Comparison of ENCODE assay signal across 29 cellular contexts in the genomic region with DNA sequence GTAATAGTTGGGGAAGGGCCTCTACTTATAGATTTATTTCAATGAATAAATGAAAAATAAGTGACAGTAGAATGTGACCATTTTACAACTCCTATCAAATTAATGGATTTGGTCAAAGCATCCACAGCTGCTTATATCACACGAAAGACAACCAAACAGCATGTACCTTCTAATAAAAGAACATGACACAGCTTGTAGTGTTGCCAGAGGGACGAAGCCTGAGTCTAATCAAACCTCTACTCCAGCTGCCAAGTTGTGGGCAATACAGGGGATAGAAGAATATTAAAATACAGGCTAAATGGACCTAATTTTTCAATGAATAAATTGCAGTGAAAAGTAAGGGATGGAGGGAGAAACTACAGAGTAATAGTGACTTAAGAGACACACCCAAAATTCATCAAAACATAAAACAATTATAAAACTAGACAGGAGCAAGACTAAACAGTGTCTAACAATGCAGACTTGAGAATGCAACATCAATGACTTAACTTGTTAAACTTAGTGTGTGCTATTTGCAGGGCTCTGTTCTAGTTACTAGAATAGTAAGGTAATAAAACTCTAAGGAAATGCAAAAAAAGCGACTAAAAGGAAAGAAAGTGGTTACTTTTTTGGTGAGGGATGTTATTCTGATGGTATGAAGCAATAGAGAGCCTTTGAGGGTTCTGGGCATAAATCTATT.
"Had no signal": no experiment of that assay in that cellular context is flagged by ENCODE, and none has a peak within 500 bp of the region (broad histone marks: within the 10 kb centered on the region; RNA-seq: fewer than 3 reads in every experiment).

No MANE protein-coding gene starts in this region.

- H3K4me3 ChIP-seq: adrenal gland, body of pancreas, colonic mucosa, gastrocnemius medialis, lower lobe of right lung, suprapubic skin, tibial artery, upper lobe of right lung had no signal

- H3K36me3 ChIP-seq: adrenal gland, colonic mucosa, gastrocnemius medialis, lower lobe of right lung, neutrophil, suprapubic skin, tibial artery, upper lobe of right lung had no signal

- ATAC-seq: body of pancreas; gastrocnemius medialis; lower lobe of right lung; sciatic nerve; stimulated activated naive B cell treated with anti-CD40 and anti-IgM and Interleukin-4, amounts not matched to agents 10 μg/mL and 1 μg/mL and 100 μg/mL, for 72 hours; T-helper 17 cell; upper lobe of right lung had no signal

- H3K27me3 ChIP-seq: adrenal gland, body of pancreas, colonic mucosa, gastrocnemius medialis, neutrophil, suprapubic skin, tibial artery, upper lobe of right lung had no signal

- DNase-seq: activated CD4-positive, alpha-beta memory T cell treated with anti-CD3 and anti-CD28 coated beads for 36 hours; activated CD4-positive, alpha-beta T cell treated with anti-CD3 and anti-CD28 coated beads, Interleukin-2, amount 10 ng/mL, durations not matched to agents 24 days and 14 days; activated CD4-positive, CD25-positive, alpha-beta regulatory T cell treated with anti-CD3 and anti-CD28 coated beads, Interleukin-2, amount 50 U/mL, for 72 hours; activated CD8-positive, alpha-beta memory T cell treated with anti-CD3 and anti-CD28 coated beads, Interleukin-2, amount 50 U/mL, for 4 hours; activated effector memory CD4-positive, alpha-beta T cell treated with anti-CD3 and anti-CD28 coated beads, Interleukin-2, amount 50 U/mL, for 16 hours; activated naive CD4-positive, alpha-beta T cell treated with anti-CD3 and anti-CD28 coated beads for 36 hours; activated naive CD8-positive, alpha-beta T cell treated with anti-CD3 and anti-CD28 coated beads for 36 hours; activated T-cell treated with anti-CD3 and anti-CD28 coated beads, Interleukin-2, amount 50 U/mL, for 1 hour; aorta; body of pancreas; cerebellar nuclear complex; colonic mucosa; effector CD8-positive, alpha-beta T cell; gastrocnemius medialis; lower lobe of right lung; nephron progenitor cell; small intestine; stimulated activated CD4-positive, alpha-beta T cell treated with anti-CD3 and anti-CD28 coated beads, Interleukin-1b, Interleukin-23, amount 100 ng/mL, for 48 hours; stimulated activated CD4-positive, alpha-beta T cell treated with anti-CD3 and anti-CD28 coated beads, Interleukin-4, amount 100 ng/mL, for 4 hours; stimulated activated CD8-positive, alpha-beta memory T cell treated with anti-CD3 and anti-CD28 coated beads, Interleukin-4, amount 100 ng/mL, for 48 hours; stimulated activated naive B cell treated with anti-CD40 and anti-IgM and Interleukin-4, amounts not matched to agents 10 μg/mL and 1 μg/mL and 100 μg/mL, for 72 hours; T-helper 17 cell; T1000; tibial artery; upper lobe of right lung had no signal

- H3K4me1 ChIP-seq: adrenal gland, body of pancreas, colonic mucosa, gastrocnemius medialis, lower lobe of right lung, suprapubic skin, tibial artery, upper lobe of right lung had no signal

- H3K9me3 ChIP-seq: body of pancreas, colonic mucosa, gastrocnemius medialis, lower lobe of right lung, neutrophil, suprapubic skin, tibial artery, upper lobe of right lung had no signal

- H3K27ac ChIP-seq: adrenal gland, body of pancreas, colonic mucosa, gastrocnemius medialis, lower lobe of right lung, neutrophil, suprapubic skin, tibial artery, upper lobe of right lung had no signal
